ENCODE assay signal across 11 cellular contexts in the genomic region with DNA sequence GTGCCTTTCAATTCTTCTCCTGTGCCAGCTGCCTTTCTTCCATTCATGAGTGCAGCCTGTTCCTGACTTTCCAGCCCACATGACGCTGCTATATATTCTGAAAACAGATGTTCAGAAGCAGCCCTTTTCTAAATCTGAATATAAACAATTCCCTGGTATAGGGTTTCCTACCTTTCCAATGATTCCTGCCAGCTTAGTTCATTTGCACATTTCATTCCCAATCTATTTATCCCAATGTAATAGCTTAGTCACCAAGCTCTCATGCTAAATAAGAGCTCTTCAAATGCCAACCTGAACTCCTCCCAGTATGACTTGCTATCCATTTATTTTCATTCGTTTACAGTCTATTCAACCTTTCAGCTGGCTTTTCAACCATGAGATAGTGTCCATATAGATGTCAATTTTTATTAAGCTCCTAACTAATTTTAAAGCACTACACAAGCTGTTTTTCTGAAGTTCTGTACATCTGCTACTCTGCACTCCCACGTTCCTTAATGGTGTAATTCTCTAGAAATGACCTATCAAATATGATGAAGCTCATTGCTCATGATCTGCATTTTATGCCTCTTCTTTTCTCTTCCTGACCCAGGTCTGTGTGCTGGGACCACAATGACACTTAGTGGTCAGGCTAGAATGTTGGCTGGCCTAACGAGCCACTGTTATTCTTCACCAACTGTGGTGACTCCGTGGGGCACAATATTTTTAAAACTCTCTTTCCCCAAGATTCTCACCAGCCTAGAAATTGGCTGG.
DNase-seq lines count a peak whose midpoint lies in the region; ATAC-seq and TF ChIP-seq lines count a peak whose summit lies in the region.
"Had no signal": no experiment of that assay in that cellular context is flagged by ENCODE, and none has a peak within 500 bp of the region (broad histone marks: within the 10 kb centered on the region; RNA-seq: fewer than 3 reads in every experiment).

No MANE protein-coding gene starts in this region.

- no peaks in the 10 kb centered on the region for H3K9me3 ChIP-seq in Loucy (ENCODE audit: insufficient read depth, low read depth, low read length)
- no peaks in the 10 kb centered on the region for H3K9me3 ChIP-seq in RWPE2 (ENCODE audit: severe bottlenecking)
- H3K9me3 ChIP-seq in spleen: no peaks in the 10 kb centered on the region

- intact Hi-C loops in spleen (cut with DNase I; ENCODE audit: low total_unique reads): no loop called here

- H3K4me3 ChIP-seq in Loucy (ENCODE audit: low read length, poor library complexity, severe bottlenecking) (no peak overlapping the region), RWPE2 (ENCODE audit: severe bottlenecking) (no peak overlapping the region), spleen (no peak overlapping the region)
- H3K4me3 ChIP-seq: hepatocyte had no signal

- WGBS in spleen, 5 donors: 72 to 88% (median 86%) methylated on average over 5 of the region's 5 CpGs

- DNase-seq in AG20443 (ENCODE audit: low spot score): peak; percentile 29
- no peak for DNase-seq in RWPE2 (ENCODE audit: low spot score)
- DNase-seq in kidney glomerular epithelial cell (lab: John Stamatoyannopoulos, UW): peak; percentile 45
- no peak for DNase-seq in T-helper 1 cell
- no peak for DNase-seq in spleen
- DNase-seq in activated naive CD8-positive, alpha-beta T cell treated with anti-CD3 and anti-CD28 coated beads, Interleukin-2, amount 50 U/mL, for 24 hours: no peak
- no peak for DNase-seq in islet precursor cell
- DNase-seq: activated T-cell treated with anti-CD3 and anti-CD28 coated beads, Interleukin-2, amount 50 U/mL, for 24 hours; CD4-positive, CD25-positive, alpha-beta regulatory T cell had no signal

- no peak overlapping the region for H2AFZ ChIP-seq in Loucy (ENCODE audit: low read length)
- H2AFZ ChIP-seq: hepatocyte had no signal

- H3K4me1 ChIP-seq in Loucy (ENCODE audit: insufficient read depth, low read length, poor library complexity, severe bottlenecking): peaks cover 27% of the 10 kb centered on the region
- H3K4me1 ChIP-seq in RWPE2 (ENCODE audit: insufficient read depth, poor library complexity, severe bottlenecking): no peaks in the 10 kb centered on the region
- no peaks in the 10 kb centered on the region for H3K4me1 ChIP-seq in spleen

- H3K27ac Mint-ChIP-seq in activated naive CD8-positive, alpha-beta T cell treated with anti-CD3 and anti-CD28 coated beads, Interleukin-2, amount 50 U/mL, for 24 hours: no peak overlapping the region
- H3K27ac Mint-ChIP-seq: activated T-cell treated with anti-CD3 and anti-CD28 coated beads, Interleukin-2, amount 50 U/mL, for 24 hours; CD4-positive, CD25-positive, alpha-beta regulatory T cell had no signal

- no peak overlapping the region for H3K4me2 ChIP-seq in Loucy (ENCODE audit: low read depth, low read length, poor library complexity, severe bottlenecking)
- H3K4me2 ChIP-seq: hepatocyte had no signal

- no peaks in the 10 kb centered on the region for H3F3A ChIP-seq in Loucy (ENCODE audit: low read depth)

- no peaks in the 10 kb centered on the region for H3K9me3 Mint-ChIP-seq in activated naive CD8-positive, alpha-beta T cell treated with anti-CD3 and anti-CD28 coated beads, Interleukin-2, amount 50 U/mL, for 24 hours
- H3K9me3 Mint-ChIP-seq: activated T-cell treated with anti-CD3 and anti-CD28 coated beads, Interleukin-2, amount 50 U/mL, for 24 hours had no signal

- ATAC-seq in RWPE2 (ENCODE audit: low read depth): 0 out of 3 replicates have a peak, but pooled peaks have one; percentile 46
- no peak for ATAC-seq in activated naive CD8-positive, alpha-beta T cell treated with anti-CD3 and anti-CD28 coated beads, Interleukin-2, amount 50 U/mL, for 24 hours

- no peaks in the 10 kb centered on the region for H3K9me2 ChIP-seq in Loucy (replicated peaks; ENCODE audit: low read depth, low read length)

- H3K27ac ChIP-seq in RWPE2 (ENCODE audit: poor library complexity, severe bottlenecking): no peak overlapping the region
- no peak overlapping the region for H3K27ac ChIP-seq in spleen

- peaks cover 13% of the 10 kb centered on the region for H3K4me1 Mint-ChIP-seq in activated naive CD8-positive, alpha-beta T cell treated with anti-CD3 and anti-CD28 coated beads, Interleukin-2, amount 50 U/mL, for 24 hours

- no peaks in the 10 kb centered on the region for H3K27me3 Mint-ChIP-seq in activated naive CD8-positive, alpha-beta T cell treated with anti-CD3 and anti-CD28 coated beads, Interleukin-2, amount 50 U/mL, for 24 hours
- H3K27me3 Mint-ChIP-seq: activated T-cell treated with anti-CD3 and anti-CD28 coated beads, Interleukin-2, amount 50 U/mL, for 24 hours had no signal

- TF ChIP-seq CTCF in Loucy (conservative IDR thresholded peaks at IDR 0.05; ENCODE audit: low read length) (0 out of 2 replicates have a peak, but pooled peaks have one; percentile 18), RWPE2 (IDR thresholded peaks at IDR 0.05; ENCODE audit: poor library complexity, severe bottlenecking) (no peak), spleen (IDR thresholded peaks at IDR 0.05 in 8 of 11, conservative IDR thresholded peaks at IDR 0.05 in 3 of 11) (no peak)

- no peaks in the 10 kb centered on the region for H3K36me3 Mint-ChIP-seq in activated naive CD8-positive, alpha-beta T cell treated with anti-CD3 and anti-CD28 coated beads, Interleukin-2, amount 50 U/mL, for 24 hours (ENCODE audit: low read depth)
- H3K36me3 Mint-ChIP-seq: CD4-positive, CD25-positive, alpha-beta regulatory T cell had no signal

- H3K4me3 Mint-ChIP-seq in activated naive CD8-positive, alpha-beta T cell treated with anti-CD3 and anti-CD28 coated beads, Interleukin-2, amount 50 U/mL, for 24 hours: no peak overlapping the region
- H3K4me3 Mint-ChIP-seq: activated T-cell treated with anti-CD3 and anti-CD28 coated beads, Interleukin-2, amount 50 U/mL, for 24 hours had no signal

- H4K20me1 ChIP-seq in Loucy (ENCODE audit: insufficient read depth, low read length, poor library complexity, severe bottlenecking): no peaks in the 10 kb centered on the region

- H3K79me2 ChIP-seq in Loucy (ENCODE audit: insufficient read depth, low read length): no peaks in the 10 kb centered on the region
- H3K79me2 ChIP-seq: hepatocyte had no signal

- TF ChIP-seq POLR2A in spleen (IDR thresholded peaks at IDR 0.05): no peak

- no peaks in the 10 kb centered on the region for H3K27me3 ChIP-seq in Loucy (ENCODE audit: insufficient read depth, low read length, poor library complexity, severe bottlenecking)
- no peaks in the 10 kb centered on the region for H3K27me3 ChIP-seq in RWPE2 (ENCODE audit: insufficient read depth, poor library complexity, severe bottlenecking)
- H3K27me3 ChIP-seq in spleen (replicated peaks in 1 of 7): no peaks in the 10 kb centered on the region
- H3K27me3 ChIP-seq: hepatocyte had no signal

- H3K9ac ChIP-seq in Loucy (ENCODE audit: low read depth, low read length, poor library complexity, severe bottlenecking): peak overlapping the region; percentile 7

- H3K36me3 ChIP-seq in Loucy (ENCODE audit: insufficient read depth, low read length) (no peaks in the 10 kb centered on the region), RWPE2 (ENCODE audit: low read depth) (no peaks in the 10 kb centered on the region), spleen (no peaks in the 10 kb centered on the region)

Comparison
In these comparisons a context has a peak if more than half of its experiments do, and no peak if none do; other contexts are left out.
1. DNase-seq: peak in AG20443 (single experiment) and kidney glomerular epithelial cell (single experiment); none in RWPE2 (single experiment), T-helper 1 cell (0 of 5), spleen (single experiment), activated naive CD8-positive, alpha-beta T cell treated with anti-CD3 and anti-CD28 coated beads, Interleukin-2, amount 50 U/mL, for 24 hours (single experiment) and islet precursor cell (single experiment).